In the genomic region with DNA sequence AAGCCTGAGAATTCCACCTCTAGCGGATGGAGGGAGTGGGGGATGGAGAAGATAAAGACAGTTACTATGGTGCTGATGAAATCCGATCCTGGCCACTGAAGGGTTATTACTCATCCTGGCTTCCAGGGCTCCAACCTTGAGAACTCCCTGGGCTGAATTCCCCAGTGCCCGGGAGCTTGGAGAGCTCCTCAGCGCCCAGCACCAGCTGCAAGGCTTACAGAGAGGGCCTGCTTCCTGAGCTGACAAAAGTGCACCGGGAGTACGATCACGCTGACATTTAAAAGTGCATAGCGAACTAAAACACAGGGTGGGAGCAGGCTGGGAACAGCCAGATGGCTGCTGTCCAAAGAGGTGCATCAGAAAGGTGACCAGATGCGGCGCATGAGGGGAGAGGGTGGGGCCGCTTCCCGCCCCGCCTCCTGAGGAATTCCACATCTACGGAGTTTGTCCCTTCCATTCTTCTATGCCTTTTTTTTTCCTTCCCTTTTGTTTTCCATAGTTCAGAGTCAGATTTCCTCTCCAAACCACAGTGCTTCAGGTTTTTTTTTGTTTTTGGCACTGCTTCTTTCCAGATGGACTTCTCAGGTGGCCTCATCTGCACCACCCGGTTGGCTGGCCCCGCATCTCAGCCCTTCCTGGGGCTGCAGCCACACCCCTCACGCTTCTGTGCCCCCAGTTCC, we compare ENCODE assay signal across 1 cellular context.
TF ChIP-seq lines count a peak whose summit lies in the region.

No MANE protein-coding gene starts in this region.

TF ChIP-seq in HEK293, 187 proteins besides CTCF, POLR2A, EP300 and RAD21 (continued from another document and continues in another):
- TF ChIP-seq, protein P1, sequence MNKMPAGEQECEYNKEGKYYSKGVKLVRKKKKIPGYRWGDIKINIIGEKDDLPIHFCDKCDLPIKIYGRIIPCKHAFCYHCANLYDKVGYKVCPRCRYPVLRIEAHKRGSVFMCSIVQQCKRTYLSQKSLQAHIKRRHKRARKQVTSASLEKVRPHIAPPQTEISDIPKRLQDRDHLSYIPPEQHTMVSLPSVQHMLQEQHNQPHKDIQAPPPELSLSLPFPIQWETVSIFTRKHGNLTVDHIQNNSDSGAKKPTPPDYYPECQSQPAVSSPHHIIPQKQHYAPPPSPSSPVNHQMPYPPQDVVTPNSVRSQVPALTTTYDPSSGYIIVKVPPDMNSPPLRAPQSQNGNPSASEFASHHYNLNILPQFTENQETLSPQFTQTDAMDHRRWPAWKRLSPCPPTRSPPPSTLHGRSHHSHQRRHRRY (tag by site-specific recombination; IDR thresholded peaks at IDR 0.05), result no peak
- TF ChIP-seq KLF9 (tag by site-specific recombination; IDR thresholded peaks at IDR 0.05; ENCODE audit: low read depth) (peak; percentile 69), ZNF792 (tag by site-specific recombination; IDR thresholded peaks at IDR 0.05) (no peak), ZBTB17 (tag by site-specific recombination; IDR thresholded peaks at IDR 0.05) (peak; percentile 71), ZEB2 (tag by site-specific recombination; IDR thresholded peaks at IDR 0.05) (peak; percentile 55; the same call in 1 of the 2 replicates), ZNF433 (tag by site-specific recombination; IDR thresholded peaks at IDR 0.05; ENCODE audit: low read depth) (no peak), SCRT2 (tag by site-specific recombination; IDR thresholded peaks at IDR 0.05) (no peak), ZNF274 (IDR thresholded peaks at IDR 0.05; ENCODE audit: low read length) (no peak), ZNF274 (tag by site-specific recombination; IDR thresholded peaks at IDR 0.05; ENCODE audit: borderline replicate concordance) (no peak), SP2 (tag by site-specific recombination; IDR thresholded peaks at IDR 0.05) (peak; percentile 37; the same call in 1 of the 2 replicates), ZNF16 (tag by site-specific recombination; IDR thresholded peaks at IDR 0.05; ENCODE audit: low read depth) (no peak), GLI2 (tag by site-specific recombination; IDR thresholded peaks at IDR 0.05; ENCODE audit: borderline replicate concordance, low read depth) (no peak), BCL11A (tag by site-specific recombination; IDR thresholded peaks at IDR 0.05; ENCODE audit: low read depth) (no peak; the same call in 1 of the 2 replicates), OVOL3 (tag by site-specific recombination; IDR thresholded peaks at IDR 0.05) (no peak), ZBTB20 (tag by site-specific recombination; IDR thresholded peaks at IDR 0.05) (peak; percentile 96), ZNF48 (tag by site-specific recombination; IDR thresholded peaks at IDR 0.05) (no peak), ZNF629 (tag by site-specific recombination; IDR thresholded peaks at IDR 0.05) (peak; percentile 62), ZNF768 (tag by site-specific recombination; IDR thresholded peaks at IDR 0.05) (no peak), ZIC2 (tag by site-specific recombination; IDR thresholded peaks at IDR 0.05) (peak; percentile 65), FEZF1 (tag by site-specific recombination; IDR thresholded peaks at IDR 0.05) (peak; percentile 64), ZNF112 (tag by site-specific recombination; IDR thresholded peaks at IDR 0.05) (no peak), ZNF391 (tag by site-specific recombination; IDR thresholded peaks at IDR 0.05; ENCODE audit: borderline replicate concordance, low read depth) (no peak), ZNF747 (tag by site-specific recombination; IDR thresholded peaks at IDR 0.05) (no peak), ZNF292 (tag by site-specific recombination; IDR thresholded peaks at IDR 0.05; ENCODE audit: borderline replicate concordance, low read depth) (no peak), ZNF529 (tag by site-specific recombination; IDR thresholded peaks at IDR 0.05; ENCODE audit: insufficient replicate concordance) (no peak), ZNF610 (tag by site-specific recombination; IDR thresholded peaks at IDR 0.05; ENCODE audit: borderline replicate concordance) (no peak), TRIM28 (IDR thresholded peaks at IDR 0.05; ENCODE audit: borderline replicate concordance, low read length) (peak; percentile 77; the same call in 1 of the 2 replicates), ZFP3 (tag by site-specific recombination; IDR thresholded peaks at IDR 0.05; ENCODE audit: low read depth) (no peak; the same call in 1 of the 2 replicates), HOXD13 (CRISPR knock-in tag; IDR thresholded peaks at IDR 0.05; ENCODE audit: borderline replicate concordance) (no peak), GFI1B (tag by site-specific recombination; IDR thresholded peaks at IDR 0.05) (no peak)
- TF ChIP-seq, protein P2, sequence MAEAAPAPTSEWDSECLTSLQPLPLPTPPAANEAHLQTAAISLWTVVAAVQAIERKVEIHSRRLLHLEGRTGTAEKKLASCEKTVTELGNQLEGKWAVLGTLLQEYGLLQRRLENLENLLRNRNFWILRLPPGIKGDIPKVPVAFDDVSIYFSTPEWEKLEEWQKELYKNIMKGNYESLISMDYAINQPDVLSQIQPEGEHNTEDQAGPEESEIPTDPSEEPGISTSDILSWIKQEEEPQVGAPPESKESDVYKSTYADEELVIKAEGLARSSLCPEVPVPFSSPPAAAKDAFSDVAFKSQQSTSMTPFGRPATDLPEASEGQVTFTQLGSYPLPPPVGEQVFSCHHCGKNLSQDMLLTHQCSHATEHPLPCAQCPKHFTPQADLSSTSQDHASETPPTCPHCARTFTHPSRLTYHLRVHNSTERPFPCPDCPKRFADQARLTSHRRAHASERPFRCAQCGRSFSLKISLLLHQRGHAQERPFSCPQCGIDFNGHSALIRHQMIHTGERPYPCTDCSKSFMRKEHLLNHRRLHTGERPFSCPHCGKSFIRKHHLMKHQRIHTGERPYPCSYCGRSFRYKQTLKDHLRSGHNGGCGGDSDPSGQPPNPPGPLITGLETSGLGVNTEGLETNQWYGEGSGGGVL (tag by site-specific recombination; IDR thresholded peaks at IDR 0.05), result peak; percentile 70; the same call in 1 of the 2 replicates
- TF ChIP-seq, protein P3, sequence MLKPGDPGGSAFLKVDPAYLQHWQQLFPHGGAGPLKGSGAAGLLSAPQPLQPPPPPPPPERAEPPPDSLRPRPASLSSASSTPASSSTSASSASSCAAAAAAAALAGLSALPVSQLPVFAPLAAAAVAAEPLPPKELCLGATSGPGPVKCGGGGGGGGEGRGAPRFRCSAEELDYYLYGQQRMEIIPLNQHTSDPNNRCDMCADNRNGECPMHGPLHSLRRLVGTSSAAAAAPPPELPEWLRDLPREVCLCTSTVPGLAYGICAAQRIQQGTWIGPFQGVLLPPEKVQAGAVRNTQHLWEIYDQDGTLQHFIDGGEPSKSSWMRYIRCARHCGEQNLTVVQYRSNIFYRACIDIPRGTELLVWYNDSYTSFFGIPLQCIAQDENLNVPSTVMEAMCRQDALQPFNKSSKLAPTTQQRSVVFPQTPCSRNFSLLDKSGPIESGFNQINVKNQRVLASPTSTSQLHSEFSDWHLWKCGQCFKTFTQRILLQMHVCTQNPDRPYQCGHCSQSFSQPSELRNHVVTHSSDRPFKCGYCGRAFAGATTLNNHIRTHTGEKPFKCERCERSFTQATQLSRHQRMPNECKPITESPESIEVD (tag by site-specific recombination; IDR thresholded peaks at IDR 0.05), result no peak
- TF ChIP-seq, protein P4, sequence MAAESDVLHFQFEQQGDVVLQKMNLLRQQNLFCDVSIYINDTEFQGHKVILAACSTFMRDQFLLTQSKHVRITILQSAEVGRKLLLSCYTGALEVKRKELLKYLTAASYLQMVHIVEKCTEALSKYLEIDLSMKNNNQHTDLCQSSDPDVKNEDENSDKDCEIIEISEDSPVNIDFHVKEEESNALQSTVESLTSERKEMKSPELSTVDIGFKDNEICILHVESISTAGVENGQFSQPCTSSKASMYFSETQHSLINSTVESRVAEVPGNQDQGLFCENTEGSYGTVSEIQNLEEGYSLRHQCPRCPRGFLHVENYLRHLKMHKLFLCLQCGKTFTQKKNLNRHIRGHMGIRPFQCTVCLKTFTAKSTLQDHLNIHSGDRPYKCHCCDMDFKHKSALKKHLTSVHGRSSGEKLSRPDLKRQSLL (tag by site-specific recombination; IDR thresholded peaks at IDR 0.05), result peak; percentile 60; the same call in 1 of the 2 replicates
- TF ChIP-seq, protein P5, sequence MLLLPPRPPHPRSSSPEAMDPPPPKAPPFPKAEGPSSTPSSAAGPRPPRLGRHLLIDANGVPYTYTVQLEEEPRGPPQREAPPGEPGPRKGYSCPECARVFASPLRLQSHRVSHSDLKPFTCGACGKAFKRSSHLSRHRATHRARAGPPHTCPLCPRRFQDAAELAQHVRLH (tag by site-specific recombination; IDR thresholded peaks at IDR 0.05), result no peak
- TF ChIP-seq, protein P6, sequence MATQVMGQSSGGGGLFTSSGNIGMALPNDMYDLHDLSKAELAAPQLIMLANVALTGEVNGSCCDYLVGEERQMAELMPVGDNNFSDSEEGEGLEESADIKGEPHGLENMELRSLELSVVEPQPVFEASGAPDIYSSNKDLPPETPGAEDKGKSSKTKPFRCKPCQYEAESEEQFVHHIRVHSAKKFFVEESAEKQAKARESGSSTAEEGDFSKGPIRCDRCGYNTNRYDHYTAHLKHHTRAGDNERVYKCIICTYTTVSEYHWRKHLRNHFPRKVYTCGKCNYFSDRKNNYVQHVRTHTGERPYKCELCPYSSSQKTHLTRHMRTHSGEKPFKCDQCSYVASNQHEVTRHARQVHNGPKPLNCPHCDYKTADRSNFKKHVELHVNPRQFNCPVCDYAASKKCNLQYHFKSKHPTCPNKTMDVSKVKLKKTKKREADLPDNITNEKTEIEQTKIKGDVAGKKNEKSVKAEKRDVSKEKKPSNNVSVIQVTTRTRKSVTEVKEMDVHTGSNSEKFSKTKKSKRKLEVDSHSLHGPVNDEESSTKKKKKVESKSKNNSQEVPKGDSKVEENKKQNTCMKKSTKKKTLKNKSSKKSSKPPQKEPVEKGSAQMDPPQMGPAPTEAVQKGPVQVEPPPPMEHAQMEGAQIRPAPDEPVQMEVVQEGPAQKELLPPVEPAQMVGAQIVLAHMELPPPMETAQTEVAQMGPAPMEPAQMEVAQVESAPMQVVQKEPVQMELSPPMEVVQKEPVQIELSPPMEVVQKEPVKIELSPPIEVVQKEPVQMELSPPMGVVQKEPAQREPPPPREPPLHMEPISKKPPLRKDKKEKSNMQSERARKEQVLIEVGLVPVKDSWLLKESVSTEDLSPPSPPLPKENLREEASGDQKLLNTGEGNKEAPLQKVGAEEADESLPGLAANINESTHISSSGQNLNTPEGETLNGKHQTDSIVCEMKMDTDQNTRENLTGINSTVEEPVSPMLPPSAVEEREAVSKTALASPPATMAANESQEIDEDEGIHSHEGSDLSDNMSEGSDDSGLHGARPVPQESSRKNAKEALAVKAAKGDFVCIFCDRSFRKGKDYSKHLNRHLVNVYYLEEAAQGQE (tag by site-specific recombination; IDR thresholded peaks at IDR 0.05), result peak; percentile 87
- TF ChIP-seq, protein P7, sequence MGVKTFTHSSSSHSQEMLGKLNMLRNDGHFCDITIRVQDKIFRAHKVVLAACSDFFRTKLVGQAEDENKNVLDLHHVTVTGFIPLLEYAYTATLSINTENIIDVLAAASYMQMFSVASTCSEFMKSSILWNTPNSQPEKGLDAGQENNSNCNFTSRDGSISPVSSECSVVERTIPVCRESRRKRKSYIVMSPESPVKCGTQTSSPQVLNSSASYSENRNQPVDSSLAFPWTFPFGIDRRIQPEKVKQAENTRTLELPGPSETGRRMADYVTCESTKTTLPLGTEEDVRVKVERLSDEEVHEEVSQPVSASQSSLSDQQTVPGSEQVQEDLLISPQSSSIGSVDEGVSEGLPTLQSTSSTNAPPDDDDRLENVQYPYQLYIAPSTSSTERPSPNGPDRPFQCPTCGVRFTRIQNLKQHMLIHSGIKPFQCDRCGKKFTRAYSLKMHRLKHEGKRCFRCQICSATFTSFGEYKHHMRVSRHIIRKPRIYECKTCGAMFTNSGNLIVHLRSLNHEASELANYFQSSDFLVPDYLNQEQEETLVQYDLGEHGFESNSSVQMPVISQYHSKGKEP (tag by site-specific recombination; IDR thresholded peaks at IDR 0.05), result peak; percentile 46; the same call in 1 of the 2 replicates
- TF ChIP-seq, protein P8, sequence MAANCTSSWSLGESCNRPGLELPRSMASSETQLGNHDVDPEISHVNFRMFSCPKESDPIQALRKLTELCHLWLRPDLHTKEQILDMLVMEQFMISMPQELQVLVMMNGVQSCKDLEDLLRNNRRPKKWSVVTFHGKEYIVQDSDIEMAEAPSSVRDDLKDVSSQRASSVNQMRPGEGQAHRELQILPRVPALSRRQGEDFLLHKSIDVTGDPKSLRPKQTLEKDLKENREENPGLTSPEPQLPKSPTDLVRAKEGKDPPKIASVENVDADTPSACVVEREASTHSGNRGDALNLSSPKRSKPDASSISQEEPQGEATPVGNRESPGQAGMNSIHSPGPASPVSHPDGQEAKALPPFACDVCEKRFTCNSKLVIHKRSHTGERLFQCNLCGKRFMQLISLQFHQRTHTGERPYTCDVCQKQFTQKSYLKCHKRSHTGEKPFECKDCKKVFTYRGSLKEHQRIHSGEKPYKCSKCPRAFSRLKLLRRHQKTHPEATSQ (tag by site-specific recombination; IDR thresholded peaks at IDR 0.05), result no peak
- TF ChIP-seq, protein P9, sequence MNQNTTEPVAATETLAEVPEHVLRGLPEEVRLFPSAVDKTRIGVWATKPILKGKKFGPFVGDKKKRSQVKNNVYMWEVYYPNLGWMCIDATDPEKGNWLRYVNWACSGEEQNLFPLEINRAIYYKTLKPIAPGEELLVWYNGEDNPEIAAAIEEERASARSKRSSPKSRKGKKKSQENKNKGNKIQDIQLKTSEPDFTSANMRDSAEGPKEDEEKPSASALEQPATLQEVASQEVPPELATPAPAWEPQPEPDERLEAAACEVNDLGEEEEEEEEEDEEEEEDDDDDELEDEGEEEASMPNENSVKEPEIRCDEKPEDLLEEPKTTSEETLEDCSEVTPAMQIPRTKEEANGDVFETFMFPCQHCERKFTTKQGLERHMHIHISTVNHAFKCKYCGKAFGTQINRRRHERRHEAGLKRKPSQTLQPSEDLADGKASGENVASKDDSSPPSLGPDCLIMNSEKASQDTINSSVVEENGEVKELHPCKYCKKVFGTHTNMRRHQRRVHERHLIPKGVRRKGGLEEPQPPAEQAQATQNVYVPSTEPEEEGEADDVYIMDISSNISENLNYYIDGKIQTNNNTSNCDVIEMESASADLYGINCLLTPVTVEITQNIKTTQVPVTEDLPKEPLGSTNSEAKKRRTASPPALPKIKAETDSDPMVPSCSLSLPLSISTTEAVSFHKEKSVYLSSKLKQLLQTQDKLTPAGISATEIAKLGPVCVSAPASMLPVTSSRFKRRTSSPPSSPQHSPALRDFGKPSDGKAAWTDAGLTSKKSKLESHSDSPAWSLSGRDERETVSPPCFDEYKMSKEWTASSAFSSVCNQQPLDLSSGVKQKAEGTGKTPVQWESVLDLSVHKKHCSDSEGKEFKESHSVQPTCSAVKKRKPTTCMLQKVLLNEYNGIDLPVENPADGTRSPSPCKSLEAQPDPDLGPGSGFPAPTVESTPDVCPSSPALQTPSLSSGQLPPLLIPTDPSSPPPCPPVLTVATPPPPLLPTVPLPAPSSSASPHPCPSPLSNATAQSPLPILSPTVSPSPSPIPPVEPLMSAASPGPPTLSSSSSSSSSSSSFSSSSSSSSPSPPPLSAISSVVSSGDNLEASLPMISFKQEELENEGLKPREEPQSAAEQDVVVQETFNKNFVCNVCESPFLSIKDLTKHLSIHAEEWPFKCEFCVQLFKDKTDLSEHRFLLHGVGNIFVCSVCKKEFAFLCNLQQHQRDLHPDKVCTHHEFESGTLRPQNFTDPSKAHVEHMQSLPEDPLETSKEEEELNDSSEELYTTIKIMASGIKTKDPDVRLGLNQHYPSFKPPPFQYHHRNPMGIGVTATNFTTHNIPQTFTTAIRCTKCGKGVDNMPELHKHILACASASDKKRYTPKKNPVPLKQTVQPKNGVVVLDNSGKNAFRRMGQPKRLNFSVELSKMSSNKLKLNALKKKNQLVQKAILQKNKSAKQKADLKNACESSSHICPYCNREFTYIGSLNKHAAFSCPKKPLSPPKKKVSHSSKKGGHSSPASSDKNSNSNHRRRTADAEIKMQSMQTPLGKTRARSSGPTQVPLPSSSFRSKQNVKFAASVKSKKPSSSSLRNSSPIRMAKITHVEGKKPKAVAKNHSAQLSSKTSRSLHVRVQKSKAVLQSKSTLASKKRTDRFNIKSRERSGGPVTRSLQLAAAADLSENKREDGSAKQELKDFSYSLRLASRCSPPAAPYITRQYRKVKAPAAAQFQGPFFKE (tag by site-specific recombination; IDR thresholded peaks at IDR 0.05; ENCODE audit: borderline replicate concordance), result no peak
